In the genomic region with DNA sequence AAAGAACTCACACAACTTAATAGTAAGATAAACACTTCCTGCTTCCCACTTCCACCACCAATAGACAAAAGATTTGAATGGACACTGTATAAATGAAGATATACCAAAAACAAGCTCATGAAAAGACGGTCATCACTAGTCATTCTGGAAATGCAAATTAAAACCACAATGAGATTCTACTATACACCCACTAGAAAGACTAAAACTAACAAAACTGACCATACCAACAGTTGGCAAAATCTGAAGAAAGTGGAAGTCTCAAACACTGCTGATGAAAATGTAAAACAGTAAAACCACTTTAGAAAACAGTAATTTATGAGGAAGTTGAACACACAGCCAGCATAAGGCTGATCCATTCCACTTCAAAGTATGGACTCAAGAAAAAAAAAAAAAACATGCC, we compare ENCODE assay signal across 17 cellular contexts.
DNase-seq lines count a peak whose midpoint lies in the region; ATAC-seq and TF ChIP-seq lines count a peak whose summit lies in the region.
"Had no signal": no experiment of that assay in that cellular context is flagged by ENCODE, and none has a peak within 500 bp of the region (broad histone marks: within the 10 kb centered on the region; RNA-seq: fewer than 3 reads in every experiment).

No MANE protein-coding gene starts in this region.

- no peak for DNase-seq in NCI-H345 treated with DMSO at 0.1 percent for 48 hours (lab: John Stamatoyannopoulos, UW; ENCODE audit: unreplicated experiment)
- DNase-seq in HuH-7.5 (ENCODE audit: low spot score), result no peak
- DNase-seq in activated T-cell treated with anti-CD3 and anti-CD28 coated beads for 4 hours, result no peak
- no peak for DNase-seq in GM10266 (ENCODE audit: extremely low spot score)
- DNase-seq: activated CD4-positive, alpha-beta T cell treated with anti-CD3 and anti-CD28 coated beads for 4 hours; CD8-positive, alpha-beta T cell; foreskin melanocyte; left ventricle myocardium inferior; NCI-H1436 treated with DMSO at 0.1 percent for 48 hours; pancreas; SJCRH30; T1000; tibial artery had no signal

- no peak for TF ChIP-seq CTCF in GM10266 (IDR thresholded peaks at IDR 0.05; ENCODE audit: control insufficient read depth, insufficient read depth, low read depth, missing control alignments)

- ATAC-seq in GM18502 (IDR thresholded peaks at IDR 0.05; ENCODE audit: poor library complexity, unreplicated experiment) (peak; percentile 67), GM19395 (IDR thresholded peaks at IDR 0.05; ENCODE audit: unreplicated experiment) (peak; percentile 80), HG02678 (IDR thresholded peaks at IDR 0.05; ENCODE audit: unreplicated experiment) (peak; percentile 69), HG03342 (IDR thresholded peaks at IDR 0.05; ENCODE audit: unreplicated experiment) (peak; percentile 65)
- ATAC-seq: CD8-positive, alpha-beta T cell; pancreas had no signal
